In genomic region chr6:28303570-28303969, GRCh38 we compare ENCODE assay signal across 15 cellular contexts. TPM values are rescaled to one million over a fixed set of nuclear protein-coding genes. Genes with fewer than 3 reads are reported as not detected.
DNase-seq lines count a peak whose midpoint lies in the region; ATAC-seq and TF ChIP-seq lines count a peak whose summit lies in the region.
"Had no signal": no experiment of that assay in that cellular context is flagged by ENCODE, and none has a peak within 500 bp of the region (broad histone marks: within the 10 kb centered on the region; RNA-seq: fewer than 3 reads in every experiment).

No MANE protein-coding gene starts in this region.

- H3K36me3 ChIP-seq in mesenchymal stem cell (ENCODE audit: control insufficient read depth in 1 of 2, insufficient read depth in 2 of 2, low read depth in 1 of 2, low read length in 2 of 2), result peaks cover 2 to 31% of the 10 kb centered on the region in 2 experiments
- H3K36me3 ChIP-seq in SJCRH30, result peaks cover 13% of the 10 kb centered on the region

- no peak overlapping the region for H2AK5ac ChIP-seq in mesenchymal stem cell (ENCODE audit: low read length, severe bottlenecking)

- H3K4me3 ChIP-seq in mesenchymal stem cell (ENCODE audit: insufficient read depth in 1 of 2, low read depth in 1 of 2, low read length in 2 of 2) (no peak overlapping the region), SJCRH30 (no peak overlapping the region)
- H3K4me3 ChIP-seq: left lung had no signal

- no peak overlapping the region for H2BK120ac ChIP-seq in mesenchymal stem cell (ENCODE audit: low read depth, low read length)

- H3K79me1 ChIP-seq in mesenchymal stem cell (replicated peaks; ENCODE audit: low read length, poor library complexity, severe bottlenecking), result peaks cover 3% of the 10 kb centered on the region

- no peak overlapping the region for H3K9ac ChIP-seq in mesenchymal stem cell (ENCODE audit: low read length)

- no peak overlapping the region for H4K91ac ChIP-seq in mesenchymal stem cell (ENCODE audit: low read length)

- H3K4me1 Mint-ChIP-seq in activated T-cell treated with anti-CD3 and anti-CD28 coated beads, Interleukin-2, amount 50 U/mL, for 4 hours (ENCODE audit: low read depth), result peaks cover 22% of the 10 kb centered on the region
- H3K4me1 Mint-ChIP-seq in CD14-positive monocyte, result no peaks in the 10 kb centered on the region
- H3K4me1 Mint-ChIP-seq: H9 had no signal

- H3K14ac ChIP-seq in mesenchymal stem cell (ENCODE audit: low read length in 2 of 2), result no peak overlapping the region

- H3K27me3 Mint-ChIP-seq in activated T-cell treated with anti-CD3 and anti-CD28 coated beads, Interleukin-2, amount 50 U/mL, for 4 hours (ENCODE audit: low read depth), result peaks cover 4% of the 10 kb centered on the region
- H3K27me3 Mint-ChIP-seq in CD14-positive monocyte (ENCODE audit: low read depth in 3 of 3), result no peaks in the 10 kb centered on the region

- no peak overlapping the region for H2AFZ ChIP-seq in mesenchymal stem cell (ENCODE audit: low read depth, low read length)

- H3K27ac Mint-ChIP-seq in CD14-positive monocyte, result no peak overlapping the region
- H3K27ac Mint-ChIP-seq: activated T-helper 2 cell treated with anti-CD3 and anti-CD28 coated beads, Interferon-gamma antibody, Interleukin-2, Interleukin-4, amounts not matched to agents 10 μg/mL and 5 μg/mL and 100 μg/mL, durations not matched to agents 14 hours and 24 hours and 36 hours had no signal

- intact Hi-C loops in CD14-positive monocyte (cut with micrococcal nuclease), result no loop called here

- no peak overlapping the region for H3K18ac ChIP-seq in mesenchymal stem cell (ENCODE audit: low read depth in 1 of 2, low read length in 2 of 2)

- H3K4me2 ChIP-seq in mesenchymal stem cell (ENCODE audit: low read length, poor library complexity, severe bottlenecking), result no peak overlapping the region

- no peak overlapping the region for H2BK15ac ChIP-seq in mesenchymal stem cell (ENCODE audit: low read depth, poor library complexity, severe bottlenecking)

- no peak for TF ChIP-seq CTCF in CD14-positive monocyte (IDR thresholded peaks at IDR 0.05)

- no peak overlapping the region for H3K23ac ChIP-seq in mesenchymal stem cell (ENCODE audit: low read length in 2 of 2)

- H2BK5ac ChIP-seq in mesenchymal stem cell (ENCODE audit: low read depth, low read length, poor library complexity, severe bottlenecking), result peak overlapping the region; percentile 38

- H3K36me3 Mint-ChIP-seq in activated T-cell treated with anti-CD3 and anti-CD28 coated beads, Interleukin-2, amount 50 U/mL, for 4 hours (ENCODE audit: insufficient read depth), result peaks cover under 1% of the 10 kb centered on the region
- no peaks in the 10 kb centered on the region for H3K36me3 Mint-ChIP-seq in CD14-positive monocyte

- WGBS in mesenchymal stem cell, result 91% methylated on average over 2 of the region's 3 CpGs

- H3K27me3 ChIP-seq in mesenchymal stem cell (ENCODE audit: control insufficient read depth in 1 of 2, insufficient read depth in 1 of 2, low read length in 2 of 2) (no peaks in the 10 kb centered on the region), SJCRH30 (no peaks in the 10 kb centered on the region)
- H3K27me3 ChIP-seq: left lung had no signal

- H3K4ac ChIP-seq in mesenchymal stem cell (ENCODE audit: low read depth in 1 of 2, low read length in 2 of 2), result no peak overlapping the region

- in situ Hi-C loops in G401 (cut with HindIII; ENCODE audit: low sequenced_read_pairs), result no loop called here

- no peak overlapping the region for H4K8ac ChIP-seq in mesenchymal stem cell (ENCODE audit: low read length)

- no peak for DNase-seq in activated T-cell treated with anti-CD3 and anti-CD28 coated beads, Interleukin-2, amount 50 U/mL, for 4 hours
- no peak for DNase-seq in activated T-cell treated with anti-CD3 and anti-CD28 coated beads, Interleukin-2, amount 50 U/mL, for 1 hour
- no peak for DNase-seq in mesenchymal stem cell
- DNase-seq in G401 (ENCODE audit: low spot score), result no peak
- DNase-seq in CD14-positive monocyte (ENCODE audit: low spot score), result no peak
- DNase-seq in SJCRH30, result no peak
- DNase-seq: H9, left lung, NCI-H2081 treated with DMSO at 0.1 percent for 48 hours, nucleus accumbens had no signal

- no peak overlapping the region for H3K27ac ChIP-seq in mesenchymal stem cell (ENCODE audit: low read length, poor library complexity, severe bottlenecking)
- no peak overlapping the region for H3K27ac ChIP-seq in SJCRH30
- H3K27ac ChIP-seq: left lung had no signal

- ATAC-seq in activated T-cell treated with anti-CD3 and anti-CD28 coated beads, Interleukin-2, amount 50 U/mL, for 4 hours, result peak; percentile 67 to 82
- ATAC-seq in GM19468 (IDR thresholded peaks at IDR 0.05; ENCODE audit: extremely low read depth, unreplicated experiment), result peak; percentile 75
- peak; percentile 82 for ATAC-seq in HG03095 (IDR thresholded peaks at IDR 0.05; ENCODE audit: unreplicated experiment)
- ATAC-seq: left lung, Panc1 had no signal

- no peak overlapping the region for H2BK12ac ChIP-seq in mesenchymal stem cell (ENCODE audit: low read length in 2 of 2)

- no peaks in the 10 kb centered on the region for H3K9me3 ChIP-seq in mesenchymal stem cell (ENCODE audit: control insufficient read depth, low read length)
- no peaks in the 10 kb centered on the region; the same call in 1 of the 2 replicates for H3K9me3 ChIP-seq in SJCRH30 (replicated peaks)
- H3K9me3 ChIP-seq: left lung had no signal

- H3K9me3 Mint-ChIP-seq in activated T-cell treated with anti-CD3 and anti-CD28 coated beads, Interleukin-2, amount 50 U/mL, for 4 hours, result peaks cover 5% of the 10 kb centered on the region
- H3K9me3 Mint-ChIP-seq in CD14-positive monocyte, result peaks cover 0 to 11% (median 4%) of the 10 kb centered on the region in 7 donors

- no peaks in the 10 kb centered on the region for H3K4me1 ChIP-seq in mesenchymal stem cell (ENCODE audit: control insufficient read depth, insufficient read depth, low read depth, low read length)
- H3K4me1 ChIP-seq in SJCRH30, result no peaks in the 10 kb centered on the region
- H3K4me1 ChIP-seq: left lung had no signal

- peak overlapping the region; percentile 46 for H3K4me3 Mint-ChIP-seq in activated T-cell treated with anti-CD3 and anti-CD28 coated beads, Interleukin-2, amount 50 U/mL, for 4 hours
- no peak overlapping the region for H3K4me3 Mint-ChIP-seq in CD14-positive monocyte
- H3K4me3 Mint-ChIP-seq: H9 had no signal

RNA-seq across cellular contexts. Expression of gene PGBD1, which starts 22.2 kb away (rescaled TPM):
- total RNA-seq in activated T-cell treated with anti-CD3 and anti-CD28 coated beads, Interleukin-2, amount 50 U/mL, for 4 hours, result 1 to 10 TPM; 1.7 to 2.7 (median 2.3) TPM
- polyA plus RNA-seq in mesenchymal stem cell (2013, experiment 1 of 2), result 3.7 TPM
- polyA plus RNA-seq in mesenchymal stem cell (2013, experiment 2 of 2), result 3.8 TPM
- 8.2 and 10.8 TPM in 2 replicates for total RNA-seq in G401 (2014; rRNA removed; shearing (Covaris generic))
- polyA plus RNA-seq in CD14-positive monocyte, result under 1 TPM; 0.15 to 0.17 TPM
- total RNA-seq in SJCRH30 (2014; rRNA removed; shearing (Covaris generic)), result 9.7 and 11.2 TPM in 2 replicates

RNA-seq across cellular contexts. Expression of gene ZSCAN31, which starts 32.4 kb away (rescaled TPM):
- total RNA-seq in activated T-cell treated with anti-CD3 and anti-CD28 coated beads, Interleukin-2, amount 50 U/mL, for 4 hours, result 1 to 10 TPM in 1 of 3 donors, under 1 TPM in 2; 0.76 to 1.5 (median 0.83) TPM
- polyA plus RNA-seq in mesenchymal stem cell (2013, experiment 1 of 2), result 1.3 TPM
- polyA plus RNA-seq in mesenchymal stem cell (2013, experiment 2 of 2), result 1.2 TPM
- total RNA-seq in G401 (2014; rRNA removed; shearing (Covaris generic)), result 6.8 and 10.6 TPM in 2 replicates
- under 1 TPM in 1 of 2 donors, not detected in 1; 0.25 TPM for polyA plus RNA-seq in CD14-positive monocyte
- total RNA-seq in SJCRH30 (2014; rRNA removed; shearing (Covaris generic)), result 1.9 and 2.6 TPM in 2 replicates

RNA-seq across cellular contexts. Expression of gene ZSCAN26, which starts 36.6 kb away (rescaled TPM):
- total RNA-seq in activated T-cell treated with anti-CD3 and anti-CD28 coated beads, Interleukin-2, amount 50 U/mL, for 4 hours, result 1 to 10 TPM; 5.5 to 6.7 (median 6.5) TPM
- polyA plus RNA-seq in mesenchymal stem cell (2013, experiment 1 of 2), result 6.9 TPM
- polyA plus RNA-seq in mesenchymal stem cell (2013, experiment 2 of 2), result 6.6 TPM
- total RNA-seq in G401 (2014; rRNA removed; shearing (Covaris generic)), result 11.1 and 14.3 TPM in 2 replicates
- polyA plus RNA-seq in CD14-positive monocyte, result 1 to 10 TPM; 3.4 to 3.5 TPM
- 12.1 and 12.7 TPM in 2 replicates for total RNA-seq in SJCRH30 (2014; rRNA removed; shearing (Covaris generic))

RNA-seq across cellular contexts. Expression of gene NKAPL, which starts 44.5 kb away (rescaled TPM):
- under 1 TPM; 0.16 to 0.35 (median 0.32) TPM for total RNA-seq in activated T-cell treated with anti-CD3 and anti-CD28 coated beads, Interleukin-2, amount 50 U/mL, for 4 hours
- polyA plus RNA-seq in mesenchymal stem cell (2013, experiment 1 of 2), result not detected
- polyA plus RNA-seq in mesenchymal stem cell (2013, experiment 2 of 2), result not detected
- not detected in 2 replicates for total RNA-seq in G401 (2014; rRNA removed; shearing (Covaris generic))
- polyA plus RNA-seq in CD14-positive monocyte, result 1 to 10 TPM in 1 of 2 donors, under 1 TPM in 1; 0.94 to 1.1 TPM
- not detected in 2 replicates for total RNA-seq in SJCRH30 (2014; rRNA removed; shearing (Covaris generic))
- total RNA-seq: activated T-helper 2 cell treated with anti-CD3 and anti-CD28 coated beads, Interferon-gamma antibody, Interleukin-2, Interleukin-4, amounts not matched to agents 10 μg/mL and 5 μg/mL and 100 μg/mL, durations not matched to agents 14 hours and 24 hours and 36 hours; Daoy; H9 had no signal

RNA-seq across cellular contexts. Expression of gene ZKSCAN3, which starts 46.2 kb away (rescaled TPM):
- total RNA-seq in activated T-cell treated with anti-CD3 and anti-CD28 coated beads, Interleukin-2, amount 50 U/mL, for 4 hours, result 1 to 10 TPM; 1.9 to 2.4 (median 2.3) TPM
- polyA plus RNA-seq in mesenchymal stem cell (2013, experiment 1 of 2), result 2.4 TPM
- polyA plus RNA-seq in mesenchymal stem cell (2013, experiment 2 of 2), result 2.6 TPM
- total RNA-seq in G401 (2014; rRNA removed; shearing (Covaris generic)), result 3.0 and 5.2 TPM in 2 replicates
- polyA plus RNA-seq in CD14-positive monocyte, result 1 to 10 TPM in 1 of 2 donors, under 1 TPM in 1; 0.36 to 1.6 TPM
- 3.9 and 4.6 TPM in 2 replicates for total RNA-seq in SJCRH30 (2014; rRNA removed; shearing (Covaris generic))
